Comparison of ENCODE assay signal across 13 cellular contexts in the genomic region with DNA sequence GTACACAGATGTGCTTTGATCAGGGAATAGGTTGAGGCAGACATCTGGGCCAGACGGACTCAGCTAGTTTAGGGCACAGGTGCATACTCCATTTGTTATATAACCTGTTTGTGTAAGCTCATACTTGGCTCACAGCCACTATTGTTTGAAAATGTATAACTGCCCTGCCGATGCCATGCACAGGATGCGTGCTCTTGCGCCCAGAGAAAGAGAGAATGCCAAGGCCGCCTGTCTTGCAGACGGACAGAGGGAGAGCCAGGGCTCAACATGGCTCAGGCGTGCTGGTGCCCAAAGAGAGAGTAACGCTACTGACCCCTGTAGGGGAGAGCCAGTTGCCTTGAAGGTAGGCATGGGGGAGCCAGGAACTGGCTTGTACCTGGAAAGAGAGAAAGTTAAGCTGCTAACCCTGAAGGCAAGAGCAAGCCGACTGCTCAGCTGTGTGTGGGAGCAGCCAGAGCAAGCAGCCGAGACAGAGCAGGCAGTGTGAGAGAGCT. TPM values are rescaled to one million over a fixed set of nuclear protein-coding genes. Genes with fewer than 3 reads are reported as not detected.
DNase-seq lines count a peak whose midpoint lies in the region; ATAC-seq and TF ChIP-seq lines count a peak whose summit lies in the region.
"Had no signal": no experiment of that assay in that cellular context is flagged by ENCODE, and none has a peak within 500 bp of the region (broad histone marks: within the 10 kb centered on the region; RNA-seq: fewer than 3 reads in every experiment).

No MANE protein-coding gene starts in this region.

- no peaks in the 10 kb centered on the region for H3K9me3 ChIP-seq in mucosa of descending colon
- H3K9me3 ChIP-seq: BLaER1 had no signal

- ATAC-seq in mucosa of descending colon = peak; percentile 12
- no peak for ATAC-seq in GM21526 (IDR thresholded peaks at IDR 0.05; ENCODE audit: low FRiP score, unreplicated experiment)
- ATAC-seq: activated T-cell treated with anti-CD3 and anti-CD28 coated beads, Interleukin-2, amount 50 U/mL, for 4 hours had no signal

- TF ChIP-seq CTCF in mucosa of descending colon (IDR thresholded peaks at IDR 0.05) = no peak

- no peak overlapping the region for H3K4me3 ChIP-seq in mucosa of descending colon
- H3K4me3 ChIP-seq: BLaER1 had no signal

- intact Hi-C loops in mucosa of descending colon (cut with DNase I, micrococcal nuclease) = no loop called here

- no peaks in the 10 kb centered on the region for H3K4me1 ChIP-seq in mucosa of descending colon (ENCODE audit: low read depth)
- H3K4me1 ChIP-seq: BLaER1 had no signal

- no peaks in the 10 kb centered on the region for H3K36me3 ChIP-seq in mucosa of descending colon (ENCODE audit: low read depth)
- H3K36me3 ChIP-seq: BLaER1 had no signal

- DNase-seq in ELF-1 (ENCODE audit: low read depth, low spot score) (peak; percentile 29), NCI-H146 treated with DMSO at 0.1 percent for 48 hours (lab: John Stamatoyannopoulos, UW; ENCODE audit: unreplicated experiment) (peak; percentile 24), cerebellar cortex (ENCODE audit: low spot score) (peak; percentile 45), mucosa of descending colon (no peak), activated gamma-delta T cell (lab: John Stamatoyannopoulos, UW) (no peak), epidermal melanocyte (ENCODE audit: insufficient read length, low spot score) (no peak)
- DNase-seq: activated T-cell treated with anti-CD3 and anti-CD28 coated beads, Interleukin-2, amount 50 U/mL, for 4 hours; DMS79 treated with DMSO at 0.1 percent for 48 hours; islet precursor cell; Right ventricle myocardium superior; stimulated activated naive CD4-positive, alpha-beta T cell had no signal

RNA-seq across cellular contexts. Expression of gene FAM229B, which starts 57.7 kb away (rescaled TPM):
- total RNA-seq in mucosa of descending colon = 10 to 100 TPM in 1 of 3 donors, 1 to 10 TPM in 1, under 1 TPM in 1; 0.93 to 13.6 (median 2.9) TPM

RNA-seq across cellular contexts. Expression of gene TUBE1, which starts 57.8 kb away (rescaled TPM):
- 10 to 100 TPM in 2 of 3 donors, 1 to 10 TPM in 1; 8.8 to 22.8 (median 13.2) TPM for total RNA-seq in mucosa of descending colon

Comparison
In these comparisons a context has a peak if more than half of its experiments do, and no peak if none do; other contexts are left out.
1. DNase-seq: peak in ELF-1 (single experiment), NCI-H146 treated with DMSO at 0.1 percent for 48 hours (single experiment) and cerebellar cortex (single experiment); none in mucosa of descending colon (0 of 3), activated gamma-delta T cell (single experiment) and epidermal melanocyte (single experiment).